14 cellular contexts compared by ENCODE assay signal in the genomic region with DNA sequence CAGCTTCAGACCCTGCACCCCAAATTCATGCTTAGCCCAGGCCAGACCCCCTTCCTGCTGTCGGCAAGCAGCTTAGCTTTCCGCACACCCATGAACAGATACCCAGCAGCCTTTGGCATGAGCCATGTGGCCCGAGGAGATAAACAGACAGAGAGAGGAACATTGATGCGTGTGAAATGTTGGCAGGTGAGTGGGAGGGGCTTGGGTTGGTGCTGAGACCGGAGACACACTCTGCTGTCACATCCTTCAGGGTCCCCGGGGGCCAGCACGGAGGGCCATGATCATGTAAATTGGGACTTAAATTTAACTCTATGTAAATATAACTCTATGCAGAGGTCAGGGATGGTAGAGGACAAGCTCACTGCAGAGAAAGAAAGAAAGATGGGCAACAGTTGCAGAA. TPM values are rescaled to one million over a fixed set of nuclear protein-coding genes. Genes with fewer than 3 reads are reported as not detected.
DNase-seq lines count a peak whose midpoint lies in the region; ATAC-seq and TF ChIP-seq lines count a peak whose summit lies in the region.
"Had no signal": no experiment of that assay in that cellular context is flagged by ENCODE, and none has a peak within 500 bp of the region (broad histone marks: within the 10 kb centered on the region; RNA-seq: fewer than 3 reads in every experiment).

No MANE protein-coding gene starts in this region.

- no peak for TF ChIP-seq POLR2A in esophagus muscularis mucosa (IDR thresholded peaks at IDR 0.05; ENCODE audit: low read depth)

- no peak for DNase-seq in stimulated activated naive CD8-positive, alpha-beta T cell treated with anti-CD3 and anti-CD28 coated beads, Interleukin-15, Interleukin-2, amounts not matched to agents 100 U/mL and 50 U/mL, for 24 hours
- no peak for DNase-seq in stimulated activated naive CD8-positive, alpha-beta T cell treated with anti-CD3 and anti-CD28 coated beads, Interleukin-15, amount 100 ng/mL, for 72 hours
- DNase-seq in HEK293T (ENCODE audit: extremely low spot score), result no peak
- no peak for DNase-seq in esophagus muscularis mucosa (ENCODE audit: extremely low spot score)
- no peak for DNase-seq in foreskin fibroblast
- DNase-seq: ACHN, NCI-H524 treated with DMSO at 0.1 percent for 48 hours, T-helper 2 cell had no signal

- peak overlapping the region in 1 of 2 donors; percentile 56 for H3K4me3 Mint-ChIP-seq in stimulated activated naive CD8-positive, alpha-beta T cell treated with anti-CD3 and anti-CD28 coated beads, Interleukin-15, amount 100 ng/mL, for 72 hours
- H3K4me3 Mint-ChIP-seq: activated T-helper 1 cell treated with anti-CD3 and anti-CD28 coated beads, Interleukin-12 subunit alpha, Interleukin-12 subunit beta, Interleukin-2, Interleukin-4 antibody, amounts not matched to agents 30 ng/mL and 10 ng/mL and 1 ng/mL, durations not matched to agents 14 hours and 24 hours and 36 hours had no signal

- CTCF ChIA-PET in HEK293T (lab: Yijun Ruan, JAX), result no interaction called here

- ATAC-seq in stimulated activated naive CD8-positive, alpha-beta T cell treated with anti-CD3 and anti-CD28 coated beads, Interleukin-15, Interleukin-2, amounts not matched to agents 100 U/mL and 50 U/mL, for 24 hours, result peak; percentile 13
- ATAC-seq in stimulated activated naive CD8-positive, alpha-beta T cell treated with anti-CD3 and anti-CD28 coated beads, Interleukin-15, amount 100 ng/mL, for 72 hours, result no peak
- ATAC-seq in HG02588 (IDR thresholded peaks at IDR 0.05; ENCODE audit: unreplicated experiment), result peak; percentile 45
- ATAC-seq in HG03571 (IDR thresholded peaks at IDR 0.05; ENCODE audit: unreplicated experiment), result peak; percentile 50
- no peak for ATAC-seq in HG03457 (IDR thresholded peaks at IDR 0.05; ENCODE audit: unreplicated experiment)

- H3K27ac Mint-ChIP-seq in stimulated activated naive CD8-positive, alpha-beta T cell treated with anti-CD3 and anti-CD28 coated beads, Interleukin-15, amount 100 ng/mL, for 72 hours, result peak overlapping the region in 1 of 2 donors; percentile 67
- H3K27ac Mint-ChIP-seq: activated T-helper 1 cell treated with anti-CD3 and anti-CD28 coated beads, Interleukin-12 subunit alpha, Interleukin-12 subunit beta, Interleukin-2, Interleukin-4 antibody, amounts not matched to agents 30 ng/mL and 10 ng/mL and 1 ng/mL, durations not matched to agents 14 hours and 24 hours and 36 hours had no signal

- intact Hi-C loops in esophagus muscularis mucosa (cut with DNase I), result no loop called here

- WGBS in esophagus muscularis mucosa, result 56% methylated on average over 7 of the region's 7 CpGs

- H3K4me1 ChIP-seq in esophagus muscularis mucosa, result no peaks in the 10 kb centered on the region

- H3K4me1 Mint-ChIP-seq in stimulated activated naive CD8-positive, alpha-beta T cell treated with anti-CD3 and anti-CD28 coated beads, Interleukin-15, amount 100 ng/mL, for 72 hours, result peaks cover 53% of the 10 kb centered on the region

- TF ChIP-seq EP300 in esophagus muscularis mucosa (IDR thresholded peaks at IDR 0.05), result no peak

- TF ChIP-seq CTCF in esophagus muscularis mucosa (IDR thresholded peaks at IDR 0.05), result no peak
- no peak for TF ChIP-seq CTCF in foreskin fibroblast (IDR thresholded peaks at IDR 0.05; ENCODE audit: low read depth, low read length)

- peaks cover 0 to 67% (median 0%) of the 10 kb centered on the region in 4 donors for H3K27me3 ChIP-seq in esophagus muscularis mucosa

- POLR2A ChIA-PET in HEK293T (lab: Yijun Ruan, JAX), result no interaction called here

- no peaks in the 10 kb centered on the region for H3K36me3 ChIP-seq in esophagus muscularis mucosa

- no peak overlapping the region for H3K4me3 ChIP-seq in esophagus muscularis mucosa
- no peak overlapping the region for H3K4me3 ChIP-seq in foreskin fibroblast (ENCODE audit: low read depth in 1 of 2, low read length in 2 of 2)
- H3K4me3 ChIP-seq: coronary artery had no signal

- H3K27ac ChIP-seq in esophagus muscularis mucosa (replicated peaks in 1 of 4), result no peak overlapping the region
- H3K27ac ChIP-seq: coronary artery had no signal

- no peaks in the 10 kb centered on the region for H3K9me3 Mint-ChIP-seq in stimulated activated naive CD8-positive, alpha-beta T cell treated with anti-CD3 and anti-CD28 coated beads, Interleukin-15, amount 100 ng/mL, for 72 hours
- H3K9me3 Mint-ChIP-seq: activated T-helper 1 cell treated with anti-CD3 and anti-CD28 coated beads, Interleukin-12 subunit alpha, Interleukin-12 subunit beta, Interleukin-2, Interleukin-4 antibody, amounts not matched to agents 30 ng/mL and 10 ng/mL and 1 ng/mL, durations not matched to agents 14 hours and 24 hours and 36 hours had no signal

- no peaks in the 10 kb centered on the region for H3K9me3 ChIP-seq in esophagus muscularis mucosa

- H3K27me3 Mint-ChIP-seq in stimulated activated naive CD8-positive, alpha-beta T cell treated with anti-CD3 and anti-CD28 coated beads, Interleukin-15, amount 100 ng/mL, for 72 hours, result peaks cover 16% of the 10 kb centered on the region

TF ChIP-seq in HEK293T, 16 proteins besides CTCF, POLR2A, EP300 and RAD21:
- TF ChIP-seq TARDBP (IDR thresholded peaks at IDR 0.05), result no peak
- no peak for TF ChIP-seq HDGF (IDR thresholded peaks at IDR 0.05; ENCODE audit: borderline replicate concordance)
- TF ChIP-seq CTBP1 (IDR thresholded peaks at IDR 0.05; ENCODE audit: borderline replicate concordance), result no peak
- TF ChIP-seq ZNF384 (IDR thresholded peaks at IDR 0.05), result no peak
- TF ChIP-seq BHLHE40 (IDR thresholded peaks at IDR 0.05; ENCODE audit: borderline replicate concordance), result no peak

RNA-seq across cellular contexts. Expression of a gene that starts 1.5 kb away (rescaled TPM):
- 10 to 100 TPM in 1 of 4 donors, 1 to 10 TPM in 3; 2.3 to 12.5 (median 3.7) TPM for total RNA-seq in esophagus muscularis mucosa

RNA-seq across cellular contexts. Expression of a gene that starts 17.2 kb away (rescaled TPM):
- total RNA-seq in esophagus muscularis mucosa, result not detected
- total RNA-seq: ureter had no signal

RNA-seq across cellular contexts. Expression of a gene that starts 27.8 kb away (rescaled TPM):
- total RNA-seq in esophagus muscularis mucosa, result 1 to 10 TPM in 1 of 4 donors, under 1 TPM in 1, not detected in 2; 0.17 to 2.3 TPM
- total RNA-seq: ureter had no signal

RNA-seq across cellular contexts. Expression of a gene that starts 38.5 kb away (rescaled TPM):
- total RNA-seq in esophagus muscularis mucosa, result 1 to 10 TPM in 2 of 4 donors, under 1 TPM in 1, not detected in 1; 0.65 to 2.4 (median 1.2) TPM
- total RNA-seq: activated T-helper 1 cell treated with anti-CD3 and anti-CD28 coated beads, Interleukin-12 subunit alpha, Interleukin-12 subunit beta, Interleukin-2, Interleukin-4 antibody, amounts not matched to agents 30 ng/mL and 10 ng/mL and 1 ng/mL, durations not matched to agents 14 hours and 24 hours and 36 hours; ureter had no signal

RNA-seq across cellular contexts. Expression of a gene that starts 40.4 kb away (rescaled TPM):
- under 1 TPM in 1 of 4 donors, not detected in 3; 0.17 TPM for total RNA-seq in esophagus muscularis mucosa
- total RNA-seq: activated T-helper 1 cell treated with anti-CD3 and anti-CD28 coated beads, Interleukin-12 subunit alpha, Interleukin-12 subunit beta, Interleukin-2, Interleukin-4 antibody, amounts not matched to agents 30 ng/mL and 10 ng/mL and 1 ng/mL, durations not matched to agents 14 hours and 24 hours and 36 hours; ureter had no signal

Comparison
In these comparisons a context has a peak if more than half of its experiments do, and no peak if none do; other contexts are left out.
1. ATAC-seq: peak in stimulated activated naive CD8-positive, alpha-beta T cell treated with anti-CD3 and anti-CD28 coated beads, Interleukin-15, Interleukin-2, amounts not matched to agents 100 U/mL and 50 U/mL, for 24 hours (single experiment), HG02588 (single experiment) and HG03571 (single experiment); none in stimulated activated naive CD8-positive, alpha-beta T cell treated with anti-CD3 and anti-CD28 coated beads, Interleukin-15, amount 100 ng/mL, for 72 hours (single experiment) and HG03457 (single experiment).